8 cellular contexts compared by ENCODE assay signal in the genomic region with DNA sequence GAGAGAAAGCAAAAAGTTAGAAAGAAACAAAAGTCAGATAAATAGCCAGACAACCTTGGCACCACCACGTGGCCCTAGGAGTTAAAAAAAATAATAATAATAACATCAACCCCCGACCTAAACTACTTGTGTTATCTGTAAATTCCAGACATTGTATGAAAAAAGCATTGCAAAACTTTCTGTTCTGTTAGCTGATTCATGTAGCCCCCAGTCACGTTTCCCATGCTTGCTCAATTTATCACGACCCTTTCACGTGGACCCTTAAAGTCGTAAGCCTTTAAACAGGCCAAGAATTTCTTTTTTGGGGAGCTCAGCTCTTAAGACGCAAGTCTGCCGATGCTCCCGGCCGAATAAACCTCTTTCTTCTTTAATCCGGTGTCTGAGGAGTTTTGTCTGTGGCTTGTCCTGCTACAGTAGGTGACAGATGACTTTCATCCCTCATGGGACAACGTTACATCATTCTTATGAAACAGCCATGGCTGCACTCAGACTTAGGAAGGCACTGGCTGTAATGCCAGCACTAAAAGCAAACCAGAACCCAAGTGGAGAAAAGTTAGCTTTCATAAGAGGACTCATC.
A peak's percentile ranks its signal among the peaks of the same experiment; 100 is the strongest.
DNase-seq lines count a peak whose midpoint lies in the region; ATAC-seq and TF ChIP-seq lines count a peak whose summit lies in the region.

No MANE protein-coding gene starts in this region.

- H3K79me2 ChIP-seq in ACC112 (ENCODE audit: control insufficient read depth, insufficient read depth, low read length, unreplicated experiment), result peaks cover 73% of the 10 kb centered on the region

- no peak for TF ChIP-seq CTCF in RWPE1 (conservative IDR thresholded peaks at IDR 0.05; ENCODE audit: low read depth)
- TF ChIP-seq CTCF in GM13976 (IDR thresholded peaks at IDR 0.05; ENCODE audit: borderline replicate concordance, control extremely low read depth, extremely low read depth, insufficient read depth, missing control alignments), result no peak

- H3K27me3 ChIP-seq in ACC112 (ENCODE audit: insufficient read depth, low read length) (no peaks in the 10 kb centered on the region), muscle layer of colon (ENCODE audit: control insufficient read depth in 1 of 2, insufficient read depth in 2 of 2, low read length in 2 of 2) (no peaks in the 10 kb centered on the region)
- no peaks in the 10 kb centered on the region for H3K27me3 ChIP-seq in effector memory CD4-positive, alpha-beta T cell (replicated peaks; ENCODE audit: control insufficient read depth, insufficient read depth, low read length, poor library complexity, severe bottlenecking)

- H3K36me3 ChIP-seq in ACC112 (ENCODE audit: insufficient read depth, low read length) (no peaks in the 10 kb centered on the region), muscle layer of colon (ENCODE audit: insufficient read depth, low read length) (no peaks in the 10 kb centered on the region)
- no peaks in the 10 kb centered on the region for H3K36me3 ChIP-seq in effector memory CD4-positive, alpha-beta T cell (ENCODE audit: control insufficient read depth, insufficient read depth, low read length)

- peak overlapping the region; percentile 83 for H3K4me3 ChIP-seq in ACC112 (ENCODE audit: low read depth, low read length)
- H3K4me3 ChIP-seq in effector memory CD4-positive, alpha-beta T cell (ENCODE audit: insufficient read depth, low read depth, low read length, poor library complexity, severe bottlenecking), result peak overlapping the region; percentile 88
- peak overlapping the region; percentile 86 to 90 for H3K4me3 ChIP-seq in muscle layer of colon (ENCODE audit: low read depth in 1 of 2, low read length in 2 of 2)

- peak overlapping the region; percentile 94 for H3K27ac ChIP-seq in ACC112 (ENCODE audit: low read depth, low read length)
- peak overlapping the region; percentile 82 for H3K27ac ChIP-seq in RWPE1
- peak overlapping the region; percentile 90 for H3K27ac ChIP-seq in effector memory CD4-positive, alpha-beta T cell (ENCODE audit: insufficient read depth, low read length, poor library complexity, severe bottlenecking)
- peak overlapping the region; percentile 94 for H3K27ac ChIP-seq in muscle layer of colon (ENCODE audit: low read depth, low read length)

- in situ Hi-C loops in KBM-7 (cut with MboI; ENCODE audit: low pct_unique_long_range_greater_than_20kb, low sequenced_read_pairs), result no loop called here
- in situ Hi-C loops in GM13976 (cut with MboI; ENCODE audit: low sequenced_read_pairs, unreplicated experiment), result no loop called here

- H3K9ac ChIP-seq in muscle layer of colon (ENCODE audit: low read length), result peak overlapping the region; percentile 84

- peak overlapping the region; percentile 61 for H2AFZ ChIP-seq in ACC112 (ENCODE audit: low read length, unreplicated experiment)

- CTCF ChIA-PET in RWPE1 (lab: Yijun Ruan, JAX), result interaction anchor here (0.6 to 1.7 kb wide), 2 partner anchors 11 to 203 kb away, joined by 3 to 4 read pairs; no protein-coding TSS in a partner anchor

- H3K4me1 ChIP-seq in ACC112 (ENCODE audit: control insufficient read depth, insufficient read depth, low read length, unreplicated experiment) (peaks cover 46% of the 10 kb centered on the region), muscle layer of colon (ENCODE audit: insufficient read depth, low read length) (peaks cover 41% of the 10 kb centered on the region)
- peaks cover 26% of the 10 kb centered on the region for H3K4me1 ChIP-seq in effector memory CD4-positive, alpha-beta T cell (ENCODE audit: control insufficient read depth, insufficient read depth, low read length, poor library complexity, severe bottlenecking)

- POLR2A ChIA-PET in RWPE1 (lab: Yijun Ruan, JAX; ENCODE audit: low non-redundant PET), result no interaction called here

- DNase-seq in RWPE1 (ENCODE audit: low spot score), result no peak
- DNase-seq in effector memory CD4-positive, alpha-beta T cell, result no peak
- no peak for DNase-seq in KBM-7
- DNase-seq in GM13976 (ENCODE audit: low spot score), result no peak

- no peaks in the 10 kb centered on the region for H3K9me3 ChIP-seq in effector memory CD4-positive, alpha-beta T cell (ENCODE audit: control insufficient read depth, low read length)
- H3K9me3 ChIP-seq in muscle layer of colon (ENCODE audit: low read length), result no peaks in the 10 kb centered on the region

- ATAC-seq in GM18870 (IDR thresholded peaks at IDR 0.05; ENCODE audit: unreplicated experiment), result peak; percentile 9
- ATAC-seq in HG03066 (IDR thresholded peaks at IDR 0.05; ENCODE audit: low read depth, unreplicated experiment), result peak; percentile 17
